Comparison of ENCODE assay signal across 9 cellular contexts in the genomic region with DNA sequence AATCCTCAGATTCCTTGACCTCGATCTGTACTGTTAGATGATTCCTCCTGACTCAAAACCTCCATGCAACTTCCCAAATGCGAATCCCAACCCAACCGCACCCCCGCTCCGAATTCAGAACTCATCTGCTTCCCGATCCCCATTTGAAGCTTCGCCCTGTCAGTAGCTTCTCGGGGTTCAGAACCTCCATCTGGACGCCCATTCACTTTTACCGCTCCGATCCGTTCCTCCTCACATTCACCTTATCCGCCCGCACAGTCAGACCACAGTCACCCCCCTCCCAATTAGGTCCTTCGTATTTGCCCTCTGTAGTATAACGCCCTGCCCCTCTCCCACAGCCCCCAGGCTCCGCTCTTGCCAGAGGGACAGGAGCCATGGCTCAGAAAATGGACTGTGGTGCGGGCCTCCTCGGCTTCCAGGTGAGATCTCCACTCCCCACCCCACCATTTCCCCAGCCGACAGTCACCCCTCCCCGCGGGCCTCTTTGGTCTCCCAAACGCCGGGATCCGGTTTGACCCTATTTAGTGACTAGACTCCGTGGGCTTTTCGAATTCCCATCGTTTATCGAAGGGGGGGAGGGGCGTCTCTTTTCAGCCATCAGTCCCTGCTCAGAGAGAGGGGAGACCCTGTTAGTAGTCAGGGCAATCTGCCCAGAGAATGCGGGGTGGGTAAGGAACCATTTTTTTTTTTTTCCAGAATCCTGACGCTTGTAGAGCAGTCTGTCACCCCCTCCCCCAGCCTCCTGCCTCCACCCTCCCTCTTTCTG. TPM values are rescaled to one million over a fixed set of nuclear protein-coding genes. Genes with fewer than 3 reads are reported as not detected.
DNase-seq lines count a peak whose midpoint lies in the region; ATAC-seq and TF ChIP-seq lines count a peak whose summit lies in the region.
"Had no signal": no experiment of that assay in that cellular context is flagged by ENCODE, and none has a peak within 500 bp of the region (broad histone marks: within the 10 kb centered on the region; RNA-seq: fewer than 3 reads in every experiment).

No MANE protein-coding gene starts in this region.

- TF ChIP-seq POLR2A in uterus (IDR thresholded peaks at IDR 0.05) = no peak

- H3K4me3 ChIP-seq in AG04449 (ENCODE audit: low read depth, low read length) (peak overlapping the region; percentile 78), HEK293 (ENCODE audit: low read depth, low read length) (peak overlapping the region; percentile 54), endocrine pancreas (ENCODE audit: control insufficient read depth, insufficient read depth, low read length) (no peak overlapping the region), mucosa of rectum (ENCODE audit: low read length in 2 of 2) (peak overlapping the region; percentile 74 to 78), uterus (peak overlapping the region; percentile 40 to 54)

- no peaks in the 10 kb centered on the region for H3K27me3 ChIP-seq in endocrine pancreas (ENCODE audit: control insufficient read depth, insufficient read depth, low read length)
- no peaks in the 10 kb centered on the region for H3K27me3 ChIP-seq in mucosa of rectum (ENCODE audit: control insufficient read depth in 2 of 2, insufficient read depth in 2 of 2, low read length in 2 of 2)
- no peaks in the 10 kb centered on the region for H3K27me3 ChIP-seq in uterus

- peak overlapping the region; percentile 60 for H3K27ac ChIP-seq in HEK293 (ENCODE audit: extremely low read depth, low read depth, low read length)
- H3K27ac ChIP-seq in mucosa of rectum (ENCODE audit: low read depth in 2 of 2, low read length in 2 of 2) = peak overlapping the region; percentile 44 to 49
- peak overlapping the region; percentile 86 to 88 for H3K27ac ChIP-seq in uterus

- H3K4me1 ChIP-seq in HEK293 (ENCODE audit: control insufficient read depth, insufficient read depth, low read length) (no peaks in the 10 kb centered on the region), endocrine pancreas (ENCODE audit: control insufficient read depth, insufficient read depth, low read length) (no peaks in the 10 kb centered on the region), mucosa of rectum (ENCODE audit: control insufficient read depth in 2 of 2, insufficient read depth in 2 of 2, low read length in 2 of 2) (peaks cover 4 to 5% of the 10 kb centered on the region in 2 donors), uterus (no peaks in the 10 kb centered on the region)

- no peak for TF ChIP-seq CTCF in AG04449 (IDR thresholded peaks at IDR 0.05; ENCODE audit: insufficient read depth, low read length, missing control alignments)
- no peak for TF ChIP-seq CTCF in HEK293 (tag by site-specific recombination; IDR thresholded peaks at IDR 0.05)
- TF ChIP-seq CTCF in uterus (IDR thresholded peaks at IDR 0.05) = no peak

- peaks cover 11% of the 10 kb centered on the region for H3K36me3 Mint-ChIP-seq in T-cell

- H3K27me3 Mint-ChIP-seq in T-cell = peaks cover 0 to 3% of the 10 kb centered on the region in 2 donors

- intact Hi-C loops in uterus (cut with DNase I; ENCODE audit: low total_unique reads) = no loop called here

- H3K9ac ChIP-seq in endocrine pancreas (ENCODE audit: control insufficient read depth, insufficient read depth, low read length) = peak overlapping the region; percentile 73
- H3K9ac ChIP-seq in mucosa of rectum (ENCODE audit: low read depth in 1 of 2, low read length in 2 of 2) = peak overlapping the region; percentile 35 to 70

- POLR2A ChIA-PET in AG04449 (lab: Yijun Ruan, JAX) = interaction anchor here (0.6 to 1.6 kb wide), 4 partner anchors 10 to 1041 kb away, joined by 3 to 12 read pairs (median 4); no protein-coding TSS in a partner anchor
- POLR2A ChIA-PET in HEK293 (lab: Yijun Ruan, JAX) = no interaction called here
- POLR2A ChIA-PET in T-cell (lab: Charles Lee) = no interaction called here

- H3K4me3 Mint-ChIP-seq in T-cell = peak overlapping the region; percentile 84 to 94 (median 90)

- peaks cover 15 to 34% (median 18%) of the 10 kb centered on the region in 3 donors for H3K4me1 Mint-ChIP-seq in T-cell

- H3K9me3 Mint-ChIP-seq in T-cell = no peaks in the 10 kb centered on the region

- CTCF ChIA-PET in AG04449 (lab: Yijun Ruan, JAX) (no interaction called here), HEK293 (lab: Yijun Ruan, JAX) (interaction anchor here (0.6 kb wide), 1 partner anchor 315 kb away, joined by 3 read pairs; no protein-coding TSS in a partner anchor), T-cell (lab: Charles Lee) (interaction anchor here in 1 of 2 donors (0.6 kb wide), 1 partner anchor 105 kb away, joined by 3 read pairs; no protein-coding TSS in a partner anchor)

- H3K36me3 ChIP-seq in HEK293 (ENCODE audit: control insufficient read depth in 2 of 2, insufficient read depth in 1 of 2, low read length in 2 of 2) (peaks cover 4 to 42% of the 10 kb centered on the region in 2 experiments; a peak in 2 of 3 replicates), endocrine pancreas (ENCODE audit: control insufficient read depth, insufficient read depth, low read length) (no peaks in the 10 kb centered on the region), mucosa of rectum (ENCODE audit: control insufficient read depth in 2 of 2, insufficient read depth in 2 of 2, low read length in 2 of 2) (peaks cover 0 to 10% of the 10 kb centered on the region in 2 donors), uterus (no peaks in the 10 kb centered on the region)

- H3K27ac Mint-ChIP-seq in T-cell = peak overlapping the region; percentile 76 to 80

- DNase-seq in AG04449 (ENCODE audit: low read depth, low spot score) (no peak), T-cell (peak in 4 of 34 experiments; percentile 1 to 8 (median 4)), uterus (peak; percentile 48), LoVo (ENCODE audit: low spot score) (no peak)

- no peak for ATAC-seq in T-cell (replicated peaks in 1 of 4)
- ATAC-seq in GM18909 (IDR thresholded peaks at IDR 0.05; ENCODE audit: poor library complexity, unreplicated experiment) = no peak
- ATAC-seq: HCT116 had no signal

- H3K9me3 ChIP-seq in HEK293 (ENCODE audit: control insufficient read depth, insufficient read depth, low read depth, low read length) = no peaks in the 10 kb centered on the region
- no peaks in the 10 kb centered on the region for H3K9me3 ChIP-seq in endocrine pancreas (ENCODE audit: control insufficient read depth, low read length)
- no peaks in the 10 kb centered on the region for H3K9me3 ChIP-seq in mucosa of rectum (ENCODE audit: control insufficient read depth in 2 of 2, low read length in 2 of 2)
- H3K9me3 ChIP-seq in uterus = no peaks in the 10 kb centered on the region

TF ChIP-seq in HEK293, 187 proteins besides CTCF, POLR2A, EP300 and RAD21:
- TF ChIP-seq, protein P1, sequence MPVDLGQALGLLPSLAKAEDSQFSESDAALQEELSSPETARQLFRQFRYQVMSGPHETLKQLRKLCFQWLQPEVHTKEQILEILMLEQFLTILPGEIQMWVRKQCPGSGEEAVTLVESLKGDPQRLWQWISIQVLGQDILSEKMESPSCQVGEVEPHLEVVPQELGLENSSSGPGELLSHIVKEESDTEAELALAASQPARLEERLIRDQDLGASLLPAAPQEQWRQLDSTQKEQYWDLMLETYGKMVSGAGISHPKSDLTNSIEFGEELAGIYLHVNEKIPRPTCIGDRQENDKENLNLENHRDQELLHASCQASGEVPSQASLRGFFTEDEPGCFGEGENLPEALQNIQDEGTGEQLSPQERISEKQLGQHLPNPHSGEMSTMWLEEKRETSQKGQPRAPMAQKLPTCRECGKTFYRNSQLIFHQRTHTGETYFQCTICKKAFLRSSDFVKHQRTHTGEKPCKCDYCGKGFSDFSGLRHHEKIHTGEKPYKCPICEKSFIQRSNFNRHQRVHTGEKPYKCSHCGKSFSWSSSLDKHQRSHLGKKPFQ (tag by site-specific recombination; IDR thresholded peaks at IDR 0.05) = no peak
- TF ChIP-seq ZBTB17 (tag by site-specific recombination; IDR thresholded peaks at IDR 0.05) (peak; percentile 25; the same call in 1 of the 2 replicates), SETDB1 (IDR thresholded peaks at IDR 0.05; ENCODE audit: insufficient read length, low read length) (no peak), ZXDB (tag by site-specific recombination; IDR thresholded peaks at IDR 0.05) (peak; percentile 98)

RNA-seq across cellular contexts. Expression of a gene that starts 0.7 kb away (rescaled TPM):
- 10 to 100 TPM; 30.0 to 44.6 (median 31.2) TPM for total RNA-seq in T-cell
- total RNA-seq in uterus = 100 to 1,000 TPM in 1 of 4 donors, 10 to 100 TPM in 3; 27.9 to 164 (median 55.2) TPM

Comparison
In these comparisons a context has a peak if more than half of its experiments do, and no peak if none do; other contexts are left out.
1. DNase-seq: peak in uterus (2 of 2); none in AG04449 (single experiment) and LoVo (single experiment).
2. Peak in every context shown above with its lines, with median percentiles within 50 percentile points of each other: H3K27ac ChIP-seq.